In the genomic region with DNA sequence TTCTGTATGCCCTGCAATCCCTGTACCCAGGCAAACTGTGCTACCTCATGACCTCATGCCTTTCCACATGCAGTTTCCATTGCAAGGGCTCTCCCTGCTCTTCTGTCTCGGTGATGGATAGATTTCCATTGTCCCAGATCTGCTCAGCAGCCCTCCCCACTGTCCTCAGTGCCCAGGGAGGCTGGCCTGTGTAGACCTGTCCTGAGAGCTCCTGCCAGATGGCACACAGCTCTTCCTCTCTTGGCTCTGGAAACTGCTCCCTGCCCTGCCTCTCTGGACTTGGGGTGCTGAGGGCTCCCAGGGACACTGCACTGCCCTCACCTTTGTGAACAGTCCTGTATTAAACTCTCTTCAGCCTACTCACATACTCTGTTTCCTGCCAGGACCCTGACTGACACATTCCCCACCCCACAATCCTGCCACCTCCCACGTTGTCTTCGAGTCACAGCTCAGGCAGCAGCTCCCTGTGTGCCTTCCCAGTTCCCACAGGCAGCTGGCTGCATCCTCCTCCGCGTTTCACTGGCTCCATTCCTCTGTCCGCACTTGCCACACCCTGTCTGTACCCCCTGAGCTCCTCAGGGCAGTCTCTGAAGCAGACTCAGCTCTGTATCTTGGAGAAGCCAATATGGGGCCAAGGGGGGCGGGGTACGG, we compare ENCODE assay signal across 18 cellular contexts. TPM values are rescaled to one million over a fixed set of nuclear protein-coding genes. Genes with fewer than 3 reads are reported as not detected.
DNase-seq lines count a peak whose midpoint lies in the region; ATAC-seq and TF ChIP-seq lines count a peak whose summit lies in the region.
"Had no signal": no experiment of that assay in that cellular context is flagged by ENCODE, and none has a peak within 500 bp of the region (broad histone marks: within the 10 kb centered on the region; RNA-seq: fewer than 3 reads in every experiment).

No MANE protein-coding gene starts in this region.

- WGBS in sigmoid colon, 2 donors, result 80 to 82% methylated on average over 8 of the region's 8 CpGs

- H3K9me3 ChIP-seq in MG63 (no peaks in the 10 kb centered on the region; the same call in 1 of the 2 replicates), sigmoid colon (no peaks in the 10 kb centered on the region)
- H3K9me3 ChIP-seq: transverse colon had no signal

- H3K27ac ChIP-seq in caudate nucleus (ENCODE audit: low read depth, low read length), result no peak overlapping the region
- no peak overlapping the region for H3K27ac ChIP-seq in sigmoid colon
- H3K27ac ChIP-seq: cardiac muscle cell, transverse colon had no signal

- no peaks in the 10 kb centered on the region for H3K36me3 ChIP-seq in MG63
- no peaks in the 10 kb centered on the region for H3K36me3 ChIP-seq in sigmoid colon
- H3K36me3 ChIP-seq: cardiac muscle cell, transverse colon had no signal

- DNase-seq in AG20443 (ENCODE audit: low spot score), result peak; percentile 27
- peak; percentile 28 for DNase-seq in MG63
- DNase-seq in caudate nucleus (lab: John Stamatoyannopoulos, UW), result peak in 40 of 61 donors; percentile 4 to 79 (median 20)
- DNase-seq in left lobe of liver (ENCODE audit: low spot score), result no peak
- DNase-seq in stimulated activated CD4-positive, alpha-beta T cell treated with anti-CD3 and anti-CD28 coated beads, Interleukin-12 subunit alpha, Interleukin-12 subunit beta, amount 100 ng/mL, for 4 hours, result no peak
- DNase-seq in sigmoid colon, result no peak
- DNase-seq: ACHN; activated CD4-positive, alpha-beta T cell treated with anti-CD3 and anti-CD28 coated beads, Interleukin-2, amount 50 U/mL, for 48 hours; KG1; NCI-H2029; Right ventricle myocardium superior; transverse colon had no signal

- intact Hi-C loops in sigmoid colon (cut with DNase I), result no loop called here

- no peak for TF ChIP-seq POLR2A in sigmoid colon (IDR thresholded peaks at IDR 0.05)

- H3K27me3 ChIP-seq in MG63 (peaks cover 11% of the 10 kb centered on the region; the same call in 1 of the 2 replicates), sigmoid colon (no peaks in the 10 kb centered on the region)
- H3K27me3 ChIP-seq: cardiac muscle cell, transverse colon had no signal

- ATAC-seq in left lobe of liver (peak; percentile 59), GM18511 (IDR thresholded peaks at IDR 0.05; ENCODE audit: unreplicated experiment) (no peak), HG03521 (IDR thresholded peaks at IDR 0.05; ENCODE audit: unreplicated experiment) (no peak)

- no peaks in the 10 kb centered on the region for H3K4me1 ChIP-seq in sigmoid colon

- no peak for TF ChIP-seq CTCF in sigmoid colon (IDR thresholded peaks at IDR 0.05)

- TF ChIP-seq EP300 in sigmoid colon (IDR thresholded peaks at IDR 0.05), result no peak

- no peak overlapping the region for H3K4me3 ChIP-seq in MG63
- no peak overlapping the region for H3K4me3 ChIP-seq in sigmoid colon
- H3K4me3 ChIP-seq: cardiac muscle cell, transverse colon had no signal

RNA-seq across cellular contexts. Expression of gene SPATA46, which starts 57.0 kb away (rescaled TPM):
- total RNA-seq in MG63 (2014; rRNA removed; shearing (Covaris generic); ENCODE audit: low replicate concordance), result not detected in 2 replicates
- total RNA-seq in left lobe of liver, result not detected
- total RNA-seq in sigmoid colon, result not detected
- polyA plus RNA-seq in sigmoid colon, result not detected
- total RNA-seq: activated T-helper 2 cell treated with anti-CD3 and anti-CD28 coated beads, Interferon-gamma antibody, Interleukin-2, Interleukin-4, amounts not matched to agents 10 μg/mL and 5 μg/mL and 100 μg/mL, durations not matched to agents 14 hours and 24 hours and 36 hours; cardiac muscle cell; lung microvascular endothelial cell; osteocyte; Right ventricle myocardium superior; transverse colon had no signal
- polyA plus RNA-seq: cardiac muscle cell had no signal

Comparison
In these comparisons a context has a peak if more than half of its experiments do, and no peak if none do; other contexts are left out.
1. DNase-seq: peak in AG20443 (single experiment), MG63 (single experiment) and caudate nucleus (40 of 61); none in left lobe of liver (single experiment), stimulated activated CD4-positive, alpha-beta T cell treated with anti-CD3 and anti-CD28 coated beads, Interleukin-12 subunit alpha, Interleukin-12 subunit beta, amount 100 ng/mL, for 4 hours (single experiment) and sigmoid colon (single experiment).